23 cellular contexts compared by ENCODE assay signal in the genomic region with DNA sequence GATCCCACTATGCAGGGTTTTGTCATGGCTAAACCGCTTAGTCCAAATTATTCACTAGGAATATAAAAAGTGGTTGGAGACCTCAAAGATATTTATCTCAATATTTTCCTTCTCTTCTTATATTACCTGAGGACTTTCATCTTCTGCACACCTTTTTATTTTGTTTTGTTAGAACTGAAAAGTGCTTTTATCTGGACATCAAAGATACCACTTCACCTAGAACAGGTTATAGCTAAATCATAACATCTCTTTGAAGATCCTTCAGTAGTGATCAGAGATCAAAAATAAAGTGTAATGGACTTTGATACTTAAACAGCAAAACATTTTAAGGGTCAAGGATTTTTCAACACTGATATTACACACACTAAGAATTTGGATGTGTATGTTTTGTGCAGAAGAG.
A peak's percentile ranks its signal among the peaks of the same experiment; 100 is the strongest.
DNase-seq lines count a peak whose midpoint lies in the region.
"Had no signal": no experiment of that assay in that cellular context is flagged by ENCODE, and none has a peak within 500 bp of the region (broad histone marks: within the 10 kb centered on the region; RNA-seq: fewer than 3 reads in every experiment).

No MANE protein-coding gene starts in this region.

- DNase-seq in DMS53 (lab: John Stamatoyannopoulos, UW) (peak; percentile 46), DMS53 treated with DMSO at 0.1 percent for 48 hours (lab: John Stamatoyannopoulos, UW; ENCODE audit: unreplicated experiment) (no peak), SW480 (ENCODE audit: low spot score) (peak; percentile 95), RKO (ENCODE audit: low spot score) (no peak)
- DNase-seq: 8988T; ACHN; AML-193; BE2C; C1 segment of cervical spinal cord; Caco-2; Calu3; CD4-positive, alpha-beta memory T cell; CD4-positive, alpha-beta T cell; CD4-positive, CD25-positive, alpha-beta regulatory T cell; CD8-positive, alpha-beta memory T cell; CD8-positive, alpha-beta T cell; COR-L47; DMS 273 treated with DMSO at 0.1 percent for 48 hours; DMS153; DMS79; DMS79 treated with DMSO at 0.1 percent for 48 hours; DND-41; EL had no signal

Comparison
In these comparisons a context has a peak if more than half of its experiments do, and no peak if none do; other contexts are left out.
1. DNase-seq: peak in DMS53 (single experiment) and SW480 (single experiment); none in DMS53 treated with DMSO at 0.1 percent for 48 hours (single experiment) and RKO (single experiment).